ENCODE assay signal across 8 cellular contexts in genomic region chr15:68821190-68821897, GRCh38. TPM values are rescaled to one million over a fixed set of nuclear protein-coding genes. Genes with fewer than 3 reads are reported as not detected.
DNase-seq lines count a peak whose midpoint lies in the region; ATAC-seq and TF ChIP-seq lines count a peak whose summit lies in the region.

No MANE protein-coding gene starts in this region.

- H3K9me3 Mint-ChIP-seq in activated CD4-positive, alpha-beta T cell treated with anti-CD3 and anti-CD28 coated beads, Interleukin-2, amount 10 ng/mL, durations not matched to agents 7 days and 5 days: no peaks in the 10 kb centered on the region

- H3K27ac Mint-ChIP-seq in activated CD4-positive, alpha-beta T cell treated with anti-CD3 and anti-CD28 coated beads, Interleukin-2, amount 10 ng/mL, durations not matched to agents 7 days and 5 days: peak overlapping the region; percentile 97

- peak overlapping the region; percentile 88 to 96 for H3K4me3 ChIP-seq in prostate gland

- no peaks in the 10 kb centered on the region for H3K9me3 ChIP-seq in prostate gland

- POLR2A ChIA-PET in activated CD4-positive, alpha-beta T cell treated with anti-CD3 and anti-CD28 coated beads, Interleukin-2, amount 10 ng/mL, durations not matched to agents 7 days and 5 days (lab: Charles Lee): interaction anchor here (1.4 kb wide), 1 partner anchor 26 kb away, joined by 3 read pairs; no protein-coding TSS in a partner anchor

- no peaks in the 10 kb centered on the region for H3K4me1 ChIP-seq in foreskin keratinocyte
- peaks cover 4% of the 10 kb centered on the region for H3K4me1 ChIP-seq in prostate gland (replicated peaks)

- no peaks in the 10 kb centered on the region for H3K27me3 Mint-ChIP-seq in activated CD4-positive, alpha-beta T cell treated with anti-CD3 and anti-CD28 coated beads, Interleukin-2, amount 10 ng/mL, durations not matched to agents 7 days and 5 days

- no peak for TF ChIP-seq POLR2A in prostate gland (IDR thresholded peaks at IDR 0.05)

- intact Hi-C loops in prostate gland (cut with DNase I): no loop called here

- no peak for TF ChIP-seq CTCF in 22Rv1 (IDR thresholded peaks at IDR 0.05)
- no peak for TF ChIP-seq CTCF in foreskin keratinocyte (conservative IDR thresholded peaks at IDR 0.05)
- TF ChIP-seq CTCF in prostate gland (IDR thresholded peaks at IDR 0.05): no peak

- H3K27ac ChIP-seq in 22Rv1 (peak overlapping the region; percentile 87), foreskin keratinocyte (no peak overlapping the region), prostate gland (peak overlapping the region; percentile 99 to 100)

- DNase-seq in activated CD4-positive, alpha-beta T cell treated with anti-CD3 and anti-CD28 coated beads, Interleukin-2, amount 10 ng/mL, durations not matched to agents 7 days and 5 days: no peak
- DNase-seq in foreskin keratinocyte (peak in 1 of 2 donors; percentile 49), prostate gland (ENCODE audit: low spot score) (no peak), NOMO-1 treated with DMSO at 0.1 percent for 48 hours (lab: John Stamatoyannopoulos, UW; ENCODE audit: unreplicated experiment) (no peak), NCI-H226 (no peak)

- H3K4me1 Mint-ChIP-seq in activated CD4-positive, alpha-beta T cell treated with anti-CD3 and anti-CD28 coated beads, Interleukin-2, amount 10 ng/mL, durations not matched to agents 7 days and 5 days: peaks cover 24% of the 10 kb centered on the region

- H3K36me3 Mint-ChIP-seq in activated CD4-positive, alpha-beta T cell treated with anti-CD3 and anti-CD28 coated beads, Interleukin-2, amount 10 ng/mL, durations not matched to agents 7 days and 5 days (ENCODE audit: low read depth): peaks cover 11% of the 10 kb centered on the region

- peak overlapping the region; percentile 90 for H3K4me3 Mint-ChIP-seq in activated CD4-positive, alpha-beta T cell treated with anti-CD3 and anti-CD28 coated beads, Interleukin-2, amount 10 ng/mL, durations not matched to agents 7 days and 5 days

- ATAC-seq in GM18873 (IDR thresholded peaks at IDR 0.05; ENCODE audit: low FRiP score, unreplicated experiment) (peak; percentile 11), HG03175 (IDR thresholded peaks at IDR 0.05; ENCODE audit: unreplicated experiment) (peak; percentile 6), foreskin keratinocyte (peak; percentile 1)

- CTCF ChIA-PET in activated CD4-positive, alpha-beta T cell treated with anti-CD3 and anti-CD28 coated beads, Interleukin-2, amount 10 ng/mL, durations not matched to agents 7 days and 5 days (lab: Charles Lee): interaction anchor here (1.0 kb wide), 1 partner anchor 7 kb away, joined by 3 read pairs; no protein-coding TSS in a partner anchor

- WGBS in prostate gland: under 1% methylated on average over 44 of the region's 63 CpGs

- no peaks in the 10 kb centered on the region for H3K27me3 ChIP-seq in foreskin keratinocyte
- H3K27me3 ChIP-seq in prostate gland (replicated peaks; ENCODE audit: insufficient read depth): no peaks in the 10 kb centered on the region

- no peaks in the 10 kb centered on the region for H3K36me3 ChIP-seq in prostate gland

RNA-seq across cellular contexts. Expression of gene ANP32A, which starts 0.6 kb away (rescaled TPM):
- 100 to 1,000 TPM; 219 to 286 TPM for total RNA-seq in activated CD4-positive, alpha-beta T cell treated with anti-CD3 and anti-CD28 coated beads, Interleukin-2, amount 10 ng/mL, durations not matched to agents 7 days and 5 days
- total RNA-seq in foreskin keratinocyte (104 and 145 TPM in 2 replicates), prostate gland (10 to 100 TPM; 52.6 to 70.8 TPM)
- polyA plus RNA-seq in foreskin keratinocyte: 150 and 179 TPM in 2 replicates
